27 cellular contexts compared by ENCODE assay signal in genomic region chr4:169128902-169129301, GRCh38.
DNase-seq lines count a peak whose midpoint lies in the region; ATAC-seq and TF ChIP-seq lines count a peak whose summit lies in the region.
"Had no signal": no experiment of that assay in that cellular context is flagged by ENCODE, and none has a peak within 500 bp of the region (broad histone marks: within the 10 kb centered on the region; RNA-seq: fewer than 3 reads in every experiment).

No MANE protein-coding gene starts in this region.

- H3K27ac ChIP-seq in CD4-positive, alpha-beta memory T cell (ENCODE audit: low read depth, low read length) = no peak overlapping the region
- H3K27ac ChIP-seq: breast epithelium, C4-2B, GM23248, KMS-11, neutrophil, tibial nerve had no signal

- H3K27ac Mint-ChIP-seq in brain = peak overlapping the region in 3 of 5 experiments; percentile 2 to 19 (median 7)
- peak overlapping the region; percentile 89 for H3K27ac Mint-ChIP-seq in nephron progenitor cell
- H3K27ac Mint-ChIP-seq in CD4-positive, alpha-beta memory T cell = no peak overlapping the region
- H3K27ac Mint-ChIP-seq: activated naive CD4-positive, alpha-beta T cell treated with anti-CD3 and anti-CD28 coated beads, Interleukin-2, amount 50 U/mL, for 24 hours; activated T-helper 2 cell treated with anti-CD3 and anti-CD28 coated beads, Interferon-gamma antibody, Interleukin-2, Interleukin-4, amounts not matched to agents 10 μg/mL and 5 μg/mL and 100 μg/mL, durations not matched to agents 14 hours and 24 hours and 36 hours; mesothelial cell of epicardium had no signal

- H3K27me3 Mint-ChIP-seq in brain (no peaks in the 10 kb centered on the region), nephron progenitor cell (ENCODE audit: low read depth, poor library complexity) (no peaks in the 10 kb centered on the region)
- H3K27me3 Mint-ChIP-seq in CD4-positive, alpha-beta memory T cell = peaks cover 0 to 3% of the 10 kb centered on the region in 2 donors

- H3K4me1 Mint-ChIP-seq in brain (peaks cover 24% of the 10 kb centered on the region), nephron progenitor cell (peaks cover 23% of the 10 kb centered on the region)
- H3K4me1 Mint-ChIP-seq in CD4-positive, alpha-beta memory T cell = no peaks in the 10 kb centered on the region
- H3K4me1 Mint-ChIP-seq: activated naive CD4-positive, alpha-beta T cell treated with anti-CD3 and anti-CD28 coated beads, Interleukin-2, amount 50 U/mL, for 24 hours had no signal

- CTCF ChIA-PET in CD4-positive, alpha-beta memory T cell (lab: Charles Lee; ENCODE audit: partially characterized antibody) = no interaction called here

- H3K9me3 Mint-ChIP-seq in brain = no peaks in the 10 kb centered on the region
- H3K9me3 Mint-ChIP-seq in nephron progenitor cell = no peaks in the 10 kb centered on the region
- H3K9me3 Mint-ChIP-seq in CD4-positive, alpha-beta memory T cell = no peaks in the 10 kb centered on the region
- H3K9me3 Mint-ChIP-seq: activated naive CD4-positive, alpha-beta T cell treated with anti-CD3 and anti-CD28 coated beads, Interleukin-2, amount 50 U/mL, for 24 hours; activated T-helper 2 cell treated with anti-CD3 and anti-CD28 coated beads, Interferon-gamma antibody, Interleukin-2, Interleukin-4, amounts not matched to agents 10 μg/mL and 5 μg/mL and 100 μg/mL, durations not matched to agents 14 hours and 24 hours and 36 hours; mesothelial cell of epicardium had no signal

- no peak overlapping the region for H3K4me3 ChIP-seq in CD4-positive, alpha-beta memory T cell (ENCODE audit: low read length in 2 of 2)
- H3K4me3 ChIP-seq: breast epithelium, GM23248, tibial nerve had no signal

- H3K36me3 ChIP-seq in CD4-positive, alpha-beta memory T cell (ENCODE audit: insufficient read depth, low read length) = no peaks in the 10 kb centered on the region
- H3K36me3 ChIP-seq: breast epithelium had no signal

- POLR2A ChIA-PET in CD4-positive, alpha-beta memory T cell (lab: Charles Lee; ENCODE audit: partially characterized antibody) = no interaction called here

- no peaks in the 10 kb centered on the region for H3K9me3 ChIP-seq in CD4-positive, alpha-beta memory T cell (ENCODE audit: control insufficient read depth in 1 of 2, low read length in 2 of 2)
- H3K9me3 ChIP-seq: breast epithelium, neutrophil, tibial nerve had no signal

- TF ChIP-seq CTCF in brain (conservative IDR thresholded peaks at IDR 0.05) (no peak), nephron progenitor cell (IDR thresholded peaks at IDR 0.05) (no peak)

- H3K4me3 Mint-ChIP-seq in brain (no peak overlapping the region), nephron progenitor cell (no peak overlapping the region)
- no peak overlapping the region for H3K4me3 Mint-ChIP-seq in CD4-positive, alpha-beta memory T cell
- H3K4me3 Mint-ChIP-seq: activated naive CD4-positive, alpha-beta T cell treated with anti-CD3 and anti-CD28 coated beads, Interleukin-2, amount 50 U/mL, for 24 hours; mesothelial cell of epicardium had no signal

- DNase-seq in EH (ENCODE audit: low read depth) (peak; percentile 22), OCI-M1 (lab: John Stamatoyannopoulos, UW) (peak; percentile 24), nephron progenitor cell (no peak)
- no peak for DNase-seq in CD4-positive, alpha-beta memory T cell
- DNase-seq: activated CD4-positive, alpha-beta T cell treated with anti-CD3 and anti-CD28 coated beads for 4 hours; DND-41; GM23248; hypothalamus; left cardiac atrium; MM.1S; NCI-H1105 treated with DMSO at 0.1 percent for 48 hours; NCI-H526 treated with DMSO at 0.1 percent for 48 hours; stimulated activated CD4-positive, alpha-beta T cell treated with anti-CD3 and anti-CD28 coated beads, Interleukin-4, amount 100 ng/mL, for 24 hours; T-helper 2 cell had no signal

- ATAC-seq in GM19452 (IDR thresholded peaks at IDR 0.05; ENCODE audit: unreplicated experiment) = no peak
- no peak for ATAC-seq in GM18867 (IDR thresholded peaks at IDR 0.05; ENCODE audit: unreplicated experiment)
- ATAC-seq: left cardiac atrium, Right ventricle myocardium inferior, sciatic nerve had no signal

- no peaks in the 10 kb centered on the region for H3K4me1 ChIP-seq in CD4-positive, alpha-beta memory T cell (ENCODE audit: insufficient read depth, low read length)

- H3K36me3 Mint-ChIP-seq in brain (peaks cover 64% of the 10 kb centered on the region), nephron progenitor cell (ENCODE audit: low read depth) (peaks cover 61% of the 10 kb centered on the region)
- no peaks in the 10 kb centered on the region for H3K36me3 Mint-ChIP-seq in CD4-positive, alpha-beta memory T cell
- H3K36me3 Mint-ChIP-seq: activated naive CD4-positive, alpha-beta T cell treated with anti-CD3 and anti-CD28 coated beads, Interleukin-2, amount 50 U/mL, for 24 hours had no signal

- intact Hi-C loops in CD4-positive, alpha-beta memory T cell (cut with micrococcal nuclease) = no loop called here

- H3K27me3 ChIP-seq in CD4-positive, alpha-beta memory T cell (ENCODE audit: insufficient read depth, low read length) = no peaks in the 10 kb centered on the region
- H3K27me3 ChIP-seq: breast epithelium, neutrophil, tibial nerve had no signal

Comparison
In these comparisons a context has a peak if more than half of its experiments do, and no peak if none do; other contexts are left out.
1. DNase-seq: peak in EH (single experiment) and OCI-M1 (single experiment); none in nephron progenitor cell (single experiment) and CD4-positive, alpha-beta memory T cell (0 of 5).
2. H3K27ac Mint-ChIP-seq: peak in brain (3 of 5) and nephron progenitor cell (single experiment); none in CD4-positive, alpha-beta memory T cell (0 of 7).